9 cellular contexts compared by ENCODE assay signal in genomic region chr19:12786149-12786870, GRCh38. TPM values are rescaled to one million over a fixed set of nuclear protein-coding genes. Genes with fewer than 3 reads are reported as not detected.
A peak's percentile ranks its signal among the peaks of the same experiment; 100 is the strongest.
DNase-seq lines count a peak whose midpoint lies in the region; ATAC-seq and TF ChIP-seq lines count a peak whose summit lies in the region.
"Had no signal": no experiment of that assay in that cellular context is flagged by ENCODE, and none has a peak within 500 bp of the region (broad histone marks: within the 10 kb centered on the region; RNA-seq: fewer than 3 reads in every experiment).

No MANE protein-coding gene starts in this region.

- 29 to 30% methylated on average over 18 of the region's 18 CpGs for WGBS in esophagus, 2 donors

- peak overlapping the region; percentile 44; the same call in 1 of the 2 replicates for H2AFZ ChIP-seq in OCI-LY7 (ENCODE audit: low read length)

- peak overlapping the region; percentile 40 for H3K4me2 ChIP-seq in OCI-LY7 (ENCODE audit: low read length)

- CTCF ChIA-PET in CD4-positive, alpha-beta memory T cell (lab: Charles Lee; ENCODE audit: partially characterized antibody): interaction anchor here (0.7 to 3.2 kb wide), 4 partner anchors 8 to 10 kb away, joined by 3 to 14 read pairs (median 4); no protein-coding TSS in a partner anchor
- CTCF ChIA-PET in OCI-LY7 (lab: Charles Lee; ENCODE audit: unreplicated experiment): no interaction called here

- H3K4me1 Mint-ChIP-seq in CD4-positive, alpha-beta memory T cell: peaks cover 22 to 41% (median 31%) of the 10 kb centered on the region in 4 donors
- H3K4me1 Mint-ChIP-seq in osteocyte (ENCODE audit: unreplicated experiment): peaks cover 44% of the 10 kb centered on the region

- no peaks in the 10 kb centered on the region for H4K20me1 ChIP-seq in OCI-LY7 (ENCODE audit: insufficient read depth, low read length)

- H3K27ac Mint-ChIP-seq in CD4-positive, alpha-beta memory T cell: peak overlapping the region in 6 of 7 donors; percentile 29 to 99 (median 66)
- H3K27ac Mint-ChIP-seq in osteocyte (ENCODE audit: unreplicated experiment): peak overlapping the region; percentile 85

- peak in 1 of 5 donors; percentile 54 for DNase-seq in CD4-positive, alpha-beta memory T cell
- DNase-seq in OCI-LY7 (ENCODE audit: low spot score): no peak
- DNase-seq in osteocyte (ENCODE audit: extremely low spot score, unreplicated experiment): no peak
- DNase-seq in activated effector memory CD4-positive, alpha-beta T cell treated with Interleukin-2 at 50 U/mL for 16 hours: no peak
- DNase-seq: activated CD4-positive, CD25-positive, alpha-beta regulatory T cell treated with anti-CD3 and anti-CD28 coated beads, Interleukin-2, amount 50 U/mL, for 72 hours had no signal

- POLR2A ChIA-PET in CD4-positive, alpha-beta memory T cell (lab: Charles Lee; ENCODE audit: partially characterized antibody): interaction anchor here (1.1 to 20.0 kb wide), 3 partner anchors 10 to 68 kb away, joined by 3 to 1162 read pairs (median 13); partner anchors contain the start of gene HOOK2
- POLR2A ChIA-PET in OCI-LY7 (lab: Charles Lee): no interaction called here

- H3K36me3 Mint-ChIP-seq in CD4-positive, alpha-beta memory T cell: peaks cover 0 to 11% of the 10 kb centered on the region in 2 donors
- no peaks in the 10 kb centered on the region for H3K36me3 Mint-ChIP-seq in osteocyte (ENCODE audit: unreplicated experiment)

- peaks cover 0 to 3% (median 0%) of the 10 kb centered on the region in 8 donors for H3K9me3 Mint-ChIP-seq in CD4-positive, alpha-beta memory T cell
- H3K9me3 Mint-ChIP-seq in osteocyte (ENCODE audit: unreplicated experiment): no peaks in the 10 kb centered on the region

- no peaks in the 10 kb centered on the region for H3K27me3 Mint-ChIP-seq in CD4-positive, alpha-beta memory T cell
- no peaks in the 10 kb centered on the region for H3K27me3 Mint-ChIP-seq in osteocyte (ENCODE audit: unreplicated experiment)

- H3K4me3 Mint-ChIP-seq in CD4-positive, alpha-beta memory T cell: peak overlapping the region in 2 of 8 donors; percentile 12 to 33
- H3K4me3 Mint-ChIP-seq in osteocyte (ENCODE audit: unreplicated experiment): no peak overlapping the region

- no peak for ATAC-seq in HG03432 (IDR thresholded peaks at IDR 0.05; ENCODE audit: unreplicated experiment)
- ATAC-seq in GM21390 (IDR thresholded peaks at IDR 0.05; ENCODE audit: unreplicated experiment): no peak
- ATAC-seq in HG03097 (IDR thresholded peaks at IDR 0.05; ENCODE audit: low FRiP score, unreplicated experiment): no peak

- H3K79me2 ChIP-seq in OCI-LY7 (ENCODE audit: insufficient read depth, low read depth, low read length): no peaks in the 10 kb centered on the region

- H3K4me1 ChIP-seq in CD4-positive, alpha-beta memory T cell (ENCODE audit: insufficient read depth, low read length): peaks cover 75% of the 10 kb centered on the region
- H3K4me1 ChIP-seq in OCI-LY7 (ENCODE audit: insufficient read depth, low read length, poor library complexity, severe bottlenecking) (peaks cover 82% of the 10 kb centered on the region), esophagus (ENCODE audit: control insufficient read depth in 2 of 2, insufficient read depth in 2 of 2, low read length in 1 of 2) (peaks cover 7 to 30% of the 10 kb centered on the region in 2 donors)

- peak overlapping the region; percentile 99 for H3K27ac ChIP-seq in CD4-positive, alpha-beta memory T cell (ENCODE audit: low read depth, low read length)
- H3K27ac ChIP-seq in OCI-LY7 (ENCODE audit: low read depth, low read length, poor library complexity, severe bottlenecking): peak overlapping the region; percentile 27
- H3K27ac ChIP-seq in esophagus (ENCODE audit: low read depth in 2 of 2, low read length in 1 of 2): peak overlapping the region; percentile 92 to 99

- H3K4me3 ChIP-seq in CD4-positive, alpha-beta memory T cell (ENCODE audit: low read length in 2 of 2): no peak overlapping the region
- H3K4me3 ChIP-seq in OCI-LY7 (ENCODE audit: low read depth, low read length, poor library complexity, severe bottlenecking) (no peak overlapping the region), esophagus (ENCODE audit: low read depth in 1 of 2, low read length in 2 of 2) (peak overlapping the region in 1 of 2 donors; percentile 19)

- intact Hi-C loops in CD4-positive, alpha-beta memory T cell (cut with micrococcal nuclease): no loop called here
- intact Hi-C loops in OCI-LY7 (cut with micrococcal nuclease; ENCODE audit: unreplicated experiment): no loop called here

- no peaks in the 10 kb centered on the region for H3K36me3 ChIP-seq in CD4-positive, alpha-beta memory T cell (ENCODE audit: insufficient read depth, low read length)
- H3K36me3 ChIP-seq in OCI-LY7 (ENCODE audit: insufficient read depth, low read length): no peaks in the 10 kb centered on the region
- no peaks in the 10 kb centered on the region for H3K36me3 ChIP-seq in esophagus (ENCODE audit: control insufficient read depth in 2 of 2, insufficient read depth in 2 of 2, low read length in 1 of 2)

- no peaks in the 10 kb centered on the region for H3K9me2 ChIP-seq in OCI-LY7 (ENCODE audit: insufficient read depth, low read length)

- no peaks in the 10 kb centered on the region for H3K27me3 ChIP-seq in CD4-positive, alpha-beta memory T cell (ENCODE audit: insufficient read depth, low read length)
- H3K27me3 ChIP-seq in esophagus (ENCODE audit: control insufficient read depth in 1 of 2, insufficient read depth in 2 of 2, low read length in 2 of 2): no peaks in the 10 kb centered on the region

- TF ChIP-seq CTCF in OCI-LY7 (conservative IDR thresholded peaks at IDR 0.05; ENCODE audit: low read length) (no peak), osteocyte (IDR thresholded peaks at IDR 0.05) (no peak)

- BruUV-seq in OCI-LY7 (replicated peaks; lab: Mats Ljungman, UMichigan): no TSS peak

- H3K9me3 ChIP-seq in CD4-positive, alpha-beta memory T cell (ENCODE audit: control insufficient read depth in 1 of 2, low read length in 2 of 2): no peaks in the 10 kb centered on the region
- no peaks in the 10 kb centered on the region for H3K9me3 ChIP-seq in OCI-LY7 (ENCODE audit: low read length)
- no peaks in the 10 kb centered on the region for H3K9me3 ChIP-seq in esophagus (ENCODE audit: control insufficient read depth in 2 of 2, insufficient read depth in 1 of 2, low read depth in 1 of 2, low read length in 1 of 2)

RNA-seq across cellular contexts. Expression of gene JUNB, which starts 5.0 kb away (rescaled TPM):
- 100 to 1,000 TPM; 103 to 106 TPM for total RNA-seq in CD4-positive, alpha-beta memory T cell
- polyA plus RNA-seq in CD4-positive, alpha-beta memory T cell: 1,000 to 10,000 TPM in 1 of 2 donors, 100 to 1,000 TPM in 1; 771 to 3,132 TPM
- 43.7 and 45.5 TPM in 2 replicates for total RNA-seq in OCI-LY7 (2014; rRNA removed; shearing (Covaris generic))
- 31.8 TPM in 2 replicates for total RNA-seq in OCI-LY7 (2022)
- 100 to 1,000 TPM; 175 to 339 TPM for polyA plus RNA-seq in esophagus
- 141 and 158 TPM in 2 replicates for total RNA-seq in osteocyte

RNA-seq across cellular contexts. Expression of gene HOOK2, which starts 11.0 kb away (rescaled TPM):
- 10 to 100 TPM; 23.3 to 24.2 TPM for total RNA-seq in CD4-positive, alpha-beta memory T cell
- 1 to 10 TPM; 2.6 to 3.4 TPM for polyA plus RNA-seq in CD4-positive, alpha-beta memory T cell
- 7.4 and 9.1 TPM in 2 replicates for total RNA-seq in OCI-LY7 (2014; rRNA removed; shearing (Covaris generic))
- total RNA-seq in OCI-LY7 (2022): 28.8 and 29.4 TPM in 2 replicates
- polyA plus RNA-seq in esophagus: 100 to 1,000 TPM in 1 of 2 donors, 10 to 100 TPM in 1; 47.9 to 103 TPM
- total RNA-seq in osteocyte: 24.6 and 26.8 TPM in 2 replicates

RNA-seq across cellular contexts. Expression of gene PRDX2, which starts 15.3 kb away (rescaled TPM):
- 100 to 1,000 TPM; 116 to 120 TPM for total RNA-seq in CD4-positive, alpha-beta memory T cell
- polyA plus RNA-seq in CD4-positive, alpha-beta memory T cell: 100 to 1,000 TPM; 266 to 533 TPM
- 344 and 399 TPM in 2 replicates for total RNA-seq in OCI-LY7 (2014; rRNA removed; shearing (Covaris generic))
- total RNA-seq in OCI-LY7 (2022): 345 and 357 TPM in 2 replicates
- polyA plus RNA-seq in esophagus: 100 to 1,000 TPM; 157 to 323 TPM
- total RNA-seq in osteocyte: 235 TPM in 2 replicates

RNA-seq across cellular contexts. Expression of gene THSD8, which starts 15.6 kb away (rescaled TPM):
- 1 to 10 TPM; 2.2 to 3.2 TPM for total RNA-seq in CD4-positive, alpha-beta memory T cell
- polyA plus RNA-seq in CD4-positive, alpha-beta memory T cell: 1 to 10 TPM; 1.5 to 4.4 TPM
- not detected in 2 replicates for total RNA-seq in OCI-LY7 (2014; rRNA removed; shearing (Covaris generic))
- 42.7 and 42.8 TPM in 2 replicates for total RNA-seq in OCI-LY7 (2022)
- 1 to 10 TPM; 2.8 to 8.4 TPM for polyA plus RNA-seq in esophagus
- 8.2 and 8.4 TPM in 2 replicates for total RNA-seq in osteocyte

RNA-seq across cellular contexts. Expression of gene RNASEH2A, which starts 20.1 kb away (rescaled TPM):
- 10 to 100 TPM; 10.5 to 12.6 TPM for total RNA-seq in CD4-positive, alpha-beta memory T cell
- polyA plus RNA-seq in CD4-positive, alpha-beta memory T cell: 10 to 100 TPM; 16.9 to 23.5 TPM
- 115 and 130 TPM in 2 replicates for total RNA-seq in OCI-LY7 (2014; rRNA removed; shearing (Covaris generic))
- total RNA-seq in OCI-LY7 (2022) (86.0 and 90.5 TPM in 2 replicates), osteocyte (7.6 and 10.0 TPM in 2 replicates)
- 10 to 100 TPM in 1 of 2 donors, 1 to 10 TPM in 1; 6.9 to 20.8 TPM for polyA plus RNA-seq in esophagus

Comparison
In these comparisons a context has a peak if more than half of its experiments do, and no peak if none do; other contexts are left out.
1. H3K27ac ChIP-seq: peak in every context shown above with its lines; median percentile 99 in CD4-positive, alpha-beta memory T cell; 96 in esophagus; 27 in OCI-LY7.